In genomic region chr7:106196460-106197021, GRCh38 we compare ENCODE assay signal across 1 cellular context.
TF ChIP-seq lines count a peak whose summit lies in the region.

No MANE protein-coding gene starts in this region.

TF ChIP-seq in HepG2, 621 proteins besides CTCF, POLR2A, EP300 and RAD21 (continued from another document):
- 0 out of 2 replicates have a peak, but pooled peaks have one; percentile 13 for TF ChIP-seq KDM6A (CRISPR knock-in tag; IDR thresholded peaks at IDR 0.05; ENCODE audit: low read depth)
- TF ChIP-seq ZMYM3 (CRISPR knock-in tag; IDR thresholded peaks at IDR 0.05): peak; percentile 93
- TF ChIP-seq ARID3A (IDR thresholded peaks at IDR 0.05; ENCODE audit: low read depth, low read length): 0 out of 2 replicates have a peak, but pooled peaks have one; percentile 7
- TF ChIP-seq HMG20A (CRISPR knock-in tag; IDR thresholded peaks at IDR 0.05; ENCODE audit: borderline replicate concordance): peak; percentile 66; the same call in 1 of the 2 replicates
- TF ChIP-seq ZBTB39 (CRISPR knock-in tag; IDR thresholded peaks at IDR 0.05): no peak
- TF ChIP-seq POLR2AphosphoS2 (IDR thresholded peaks at IDR 0.05; ENCODE audit: low read depth, low read length): no peak
- no peak for TF ChIP-seq ELF3 (CRISPR knock-in tag; IDR thresholded peaks at IDR 0.05)
- no peak for TF ChIP-seq ZBTB40 (IDR thresholded peaks at IDR 0.05)
- TF ChIP-seq ZBTB40 (CRISPR knock-in tag; IDR thresholded peaks at IDR 0.05): no peak
- TF ChIP-seq RFX3 (CRISPR knock-in tag; IDR thresholded peaks at IDR 0.05): no peak
- no peak for TF ChIP-seq ZNF543 (CRISPR knock-in tag; IDR thresholded peaks at IDR 0.05)
- no peak for TF ChIP-seq SMC3 (IDR thresholded peaks at IDR 0.05; ENCODE audit: low read length)
- peak; percentile 51; the same call in 1 of the 2 replicates for TF ChIP-seq CEBPB (IDR thresholded peaks at IDR 0.05; ENCODE audit: borderline replicate concordance, low read depth, low read length)
- TF ChIP-seq ZFP36 (IDR thresholded peaks at IDR 0.05; ENCODE audit: borderline replicate concordance, low read depth, low read length, partially characterized antibody): peak; percentile 79
- TF ChIP-seq HHEX (CRISPR knock-in tag; IDR thresholded peaks at IDR 0.05): peak; percentile 83
- no peak for TF ChIP-seq BHLHE40 (IDR thresholded peaks at IDR 0.05; ENCODE audit: low read length)
- TF ChIP-seq FOXA1 (IDR thresholded peaks at IDR 0.05): peak; percentile 45; the same call in 1 of the 2 replicates
- peak; percentile 26; the same call in 1 of the 2 replicates for TF ChIP-seq FOXA1 (CRISPR knock-in tag; IDR thresholded peaks at IDR 0.05)
- no peak for TF ChIP-seq KDM5B (CRISPR knock-in tag; IDR thresholded peaks at IDR 0.05; ENCODE audit: borderline replicate concordance)
- TF ChIP-seq ZNF383 (CRISPR knock-in tag; IDR thresholded peaks at IDR 0.05; ENCODE audit: borderline replicate concordance): no peak
